In genomic region chr20:63964412-63964811, GRCh38 we compare ENCODE assay signal across 14 cellular contexts.
"Had no signal": no experiment of that assay in that cellular context is flagged by ENCODE, and none has a peak within 500 bp of the region (broad histone marks: within the 10 kb centered on the region; RNA-seq: fewer than 3 reads in every experiment).

No MANE protein-coding gene starts in this region.

- H2AFZ ChIP-seq: hepatocyte had no signal

- H3K36me3 ChIP-seq: transverse colon had no signal

- DNase-seq: activated CD4-positive, alpha-beta T cell treated with anti-CD3 and anti-CD28 coated beads, Interleukin-2, amount 50 U/mL, for 4 hours; activated T-cell treated with anti-CD3 and anti-CD28 coated beads, Interleukin-2, amount 50 U/mL, for 1 hour; amygdala; brain microvascular endothelial cell; cerebellar nuclear complex; dermis blood vessel endothelial cell; midbrain; naive B cell; SW 1271; transverse colon had no signal

- H3K27ac ChIP-seq: brain microvascular endothelial cell, gastroesophageal sphincter, hepatocyte, transverse colon had no signal

- H3K4me3 ChIP-seq: gastroesophageal sphincter, hepatocyte, lung, transverse colon had no signal

- H3K9me3 ChIP-seq: gastroesophageal sphincter, transverse colon had no signal

- ATAC-seq: gastroesophageal sphincter; stimulated activated memory B cell treated with anti-CD40 and anti-IgM and Interleukin-4, amounts not matched to agents 10 μg/mL and 1 μg/mL and 100 μg/mL, for 72 hours had no signal

- H3K4me2 ChIP-seq: hepatocyte had no signal

- H3K27me3 ChIP-seq: brain microvascular endothelial cell, gastroesophageal sphincter, hepatocyte had no signal
